In genomic region chr11:75563501-75563977, GRCh38 we compare ENCODE assay signal across 8 cellular contexts. TPM values are rescaled to one million over a fixed set of nuclear protein-coding genes. Genes with fewer than 3 reads are reported as not detected.
DNase-seq lines count a peak whose midpoint lies in the region; ATAC-seq and TF ChIP-seq lines count a peak whose summit lies in the region.

No MANE protein-coding gene starts in this region.

- no peaks in the 10 kb centered on the region for H3K9me2 ChIP-seq in PC-9 (ENCODE audit: insufficient read depth)

- peak overlapping the region; percentile 94 for H2AFZ ChIP-seq in PC-9
- H2AFZ ChIP-seq in neural progenitor cell (replicated peaks), result no peak overlapping the region

- peaks cover 36 to 60% (median 45%) of the 10 kb centered on the region in 10 experiments for H3K4me1 ChIP-seq in BLaER1 treated with 17β-estradiol and CSF1 and Interleukin-3, amounts not matched to agents 10 nM and 100 nM
- H3K4me1 ChIP-seq in PC-9 (replicated peaks; ENCODE audit: insufficient read depth) (peaks cover 43% of the 10 kb centered on the region), neural progenitor cell (peaks cover 46% of the 10 kb centered on the region)

- intact Hi-C loops in PC-9 (cut with micrococcal nuclease; ENCODE audit: unreplicated experiment), result no loop called here

- H3K79me2 ChIP-seq in PC-9 (ENCODE audit: low read depth) (peaks cover 65% of the 10 kb centered on the region), neural progenitor cell (ENCODE audit: low read depth) (peaks cover 65% of the 10 kb centered on the region)

- H3K27me3 ChIP-seq in BLaER1 treated with 17β-estradiol and CSF1 and Interleukin-3, amounts not matched to agents 10 nM and 100 nM, result no peaks in the 10 kb centered on the region
- no peaks in the 10 kb centered on the region for H3K27me3 ChIP-seq in PC-9 (ENCODE audit: insufficient read depth, low read depth)
- no peaks in the 10 kb centered on the region for H3K27me3 ChIP-seq in neural progenitor cell

- peak overlapping the region; percentile 82 to 94 (median 92) for H3K9ac ChIP-seq in BLaER1 treated with 17β-estradiol and CSF1 and Interleukin-3, amounts not matched to agents 10 nM and 100 nM
- H3K9ac ChIP-seq in neural progenitor cell, result peak overlapping the region; percentile 85

- peaks cover 10% of the 10 kb centered on the region for H3K36me3 Mint-ChIP-seq in endothelial cell (ENCODE audit: low read depth, unreplicated experiment)
- peaks cover 11% of the 10 kb centered on the region for H3K36me3 Mint-ChIP-seq in neural progenitor cell

- peak overlapping the region; percentile 77 to 94 (median 88) for H3K4me3 ChIP-seq in BLaER1 treated with 17β-estradiol and CSF1 and Interleukin-3, amounts not matched to agents 10 nM and 100 nM
- H3K4me3 ChIP-seq in PC-9 (peak overlapping the region; percentile 85), neural progenitor cell (peak overlapping the region; percentile 77)

- peak overlapping the region; percentile 90 to 98 (median 93) for H3K4me2 ChIP-seq in BLaER1 treated with 17β-estradiol and CSF1 and Interleukin-3, amounts not matched to agents 10 nM and 100 nM
- H3K4me2 ChIP-seq in PC-9, result peak overlapping the region; percentile 85
- peak overlapping the region; percentile 94 for H3K4me2 ChIP-seq in neural progenitor cell

- peaks cover 0 to 42% (median 26%) of the 10 kb centered on the region in 11 experiments; a peak in 12 of 22 replicates for H4K20me1 ChIP-seq in BLaER1 treated with 17β-estradiol and CSF1 and Interleukin-3, amounts not matched to agents 10 nM and 100 nM
- peaks cover 50% of the 10 kb centered on the region for H4K20me1 ChIP-seq in PC-9 (ENCODE audit: insufficient read depth)
- H4K20me1 ChIP-seq in neural progenitor cell (ENCODE audit: low read depth), result peaks cover 45% of the 10 kb centered on the region

- CTCF ChIA-PET in PC-9 (lab: Charles Lee), result interaction anchor here (1.0 kb wide), 1 partner anchor 11 kb away, joined by 4 read pairs; no protein-coding TSS in a partner anchor

- TF ChIP-seq CTCF in PC-9 (conservative IDR thresholded peaks at IDR 0.05) (no peak), endothelial cell (IDR thresholded peaks at IDR 0.05; ENCODE audit: unreplicated experiment) (no peak), neural progenitor cell (IDR thresholded peaks at IDR 0.05) (no peak)

- H3K27me3 Mint-ChIP-seq in endothelial cell (ENCODE audit: unreplicated experiment) (peaks cover 22% of the 10 kb centered on the region), neural progenitor cell (ENCODE audit: insufficient read depth, low read depth) (peaks cover 9% of the 10 kb centered on the region)

- H3F3A ChIP-seq in PC-9 (ENCODE audit: insufficient read depth, low read depth), result peaks cover 30% of the 10 kb centered on the region; the same call in 1 of the 2 replicates
- H3F3A ChIP-seq in neural progenitor cell (ENCODE audit: low read depth), result peaks cover 56% of the 10 kb centered on the region

- H3K27ac Mint-ChIP-seq in endothelial cell (ENCODE audit: unreplicated experiment) (peak overlapping the region; percentile 99), neural progenitor cell (peak overlapping the region; percentile 99)

- POLR2A ChIA-PET in PC-9 (lab: Charles Lee; ENCODE audit: unreplicated experiment), result no interaction called here

- no peak for ATAC-seq in HG02623 (IDR thresholded peaks at IDR 0.05; ENCODE audit: unreplicated experiment)

- DNase-seq in PC-9, result no peak
- DNase-seq in endothelial cell (ENCODE audit: low spot score), result no peak
- DNase-seq in neural progenitor cell (ENCODE audit: low spot score), result no peak
- no peak for DNase-seq in NCI-H1694 (lab: John Stamatoyannopoulos, UW)
- no peak for DNase-seq in putamen (ENCODE audit: low spot score)
- DNase-seq in cortex of kidney (lab: John Stamatoyannopoulos, UW), result no peak

- H3K4me1 Mint-ChIP-seq in endothelial cell (ENCODE audit: unreplicated experiment) (peaks cover 55% of the 10 kb centered on the region), neural progenitor cell (peaks cover 63% of the 10 kb centered on the region)

- H3K36me3 ChIP-seq in BLaER1 treated with 17β-estradiol and CSF1 and Interleukin-3, amounts not matched to agents 10 nM and 100 nM, result peaks cover 24 to 40% (median 30%) of the 10 kb centered on the region in 11 experiments
- H3K36me3 ChIP-seq in PC-9 (ENCODE audit: low read depth), result peaks cover 22% of the 10 kb centered on the region
- no peaks in the 10 kb centered on the region for H3K36me3 ChIP-seq in neural progenitor cell

- H3K9me3 ChIP-seq in BLaER1 treated with 17β-estradiol and CSF1 and Interleukin-3, amounts not matched to agents 10 nM and 100 nM (replicated peaks in 1 of 11), result no peaks in the 10 kb centered on the region
- H3K9me3 ChIP-seq in PC-9 (ENCODE audit: insufficient read depth, low read depth) (no peaks in the 10 kb centered on the region), neural progenitor cell (ENCODE audit: low read depth) (no peaks in the 10 kb centered on the region)

- BruUV-seq in PC-9 (replicated peaks; lab: Mats Ljungman, UMichigan), result no TSS peak

- peak overlapping the region; percentile 80 to 98 (median 92) for H3K27ac ChIP-seq in BLaER1 treated with 17β-estradiol and CSF1 and Interleukin-3, amounts not matched to agents 10 nM and 100 nM
- H3K27ac ChIP-seq in PC-9, result no peak overlapping the region
- peak overlapping the region; percentile 94 for H3K27ac ChIP-seq in neural progenitor cell

- H3K9me3 Mint-ChIP-seq in endothelial cell (ENCODE audit: unreplicated experiment) (no peaks in the 10 kb centered on the region), neural progenitor cell (no peaks in the 10 kb centered on the region)

- H3K4me3 Mint-ChIP-seq in endothelial cell (ENCODE audit: unreplicated experiment), result peak overlapping the region; percentile 99
- peak overlapping the region; percentile 95 for H3K4me3 Mint-ChIP-seq in neural progenitor cell

RNA-seq across cellular contexts. Expression of gene SERPINH1, which starts 1.5 kb away (rescaled TPM):
- total RNA-seq in PC-9 (2021), result 152 and 180 TPM in 2 replicates
- total RNA-seq in endothelial cell (ENCODE audit: unreplicated experiment), result 449 TPM
- total RNA-seq in neural progenitor cell (ENCODE audit: low replicate concordance), result 219 and 589 TPM in 2 replicates

RNA-seq across cellular contexts. Expression of gene GDPD5, which starts 37.8 kb away (rescaled TPM):
- total RNA-seq in PC-9 (2021) (7.9 and 9.9 TPM in 2 replicates), endothelial cell (ENCODE audit: unreplicated experiment) (674 TPM), neural progenitor cell (ENCODE audit: low replicate concordance) (11.3 and 32.7 TPM in 2 replicates)

Comparison
In these comparisons a context has a peak if more than half of its experiments do, and no peak if none do; other contexts are left out.
1. RNA of gene GDPD5, which starts 37.8 kb away (total RNA-seq): 674 TPM in endothelial cell (single experiment); 11.3 to 32.7 TPM in neural progenitor cell and 7.9 to 9.9 TPM in PC-9; every median in the first group is over 10 times any median in the second.
2. Peak in every context shown above with its lines, with median percentiles within 50 percentile points of each other: H3K4me2 ChIP-seq and H3K4me3 ChIP-seq.